Comparison of ENCODE assay signal across 1 cellular context in the genomic region with DNA sequence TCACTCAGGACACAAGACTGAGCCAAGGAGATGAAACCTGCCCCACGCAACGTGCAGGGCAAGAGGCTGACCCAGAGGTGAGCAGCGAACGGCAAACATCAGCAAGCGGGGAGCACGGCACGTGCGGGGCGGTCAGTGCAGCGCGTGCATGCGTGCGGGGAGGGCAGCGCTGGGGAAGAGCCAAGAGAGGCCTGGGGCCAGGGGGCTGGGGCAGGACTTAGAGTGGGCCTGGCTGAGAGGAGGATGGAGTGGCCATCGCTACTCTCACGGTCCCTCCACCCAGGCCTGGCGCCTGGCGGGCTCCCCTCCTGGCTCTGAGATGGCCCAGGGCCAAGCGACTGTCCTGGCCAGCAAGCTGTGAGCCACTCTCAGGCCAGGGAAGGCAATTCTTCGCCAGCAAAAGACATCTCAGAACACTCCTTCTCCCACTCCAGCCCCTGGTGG.
TF ChIP-seq lines count a peak whose summit lies in the region.

No MANE protein-coding gene starts in this region.

TF ChIP-seq in H1, 55 proteins besides CTCF, POLR2A, EP300 and RAD21:
- TF ChIP-seq HDAC6 (IDR thresholded peaks at IDR 0.05; ENCODE audit: low read depth, low read length), result no peak
- TF ChIP-seq BCL11A (IDR thresholded peaks at IDR 0.05; ENCODE audit: low read depth in 2 of 2, low read length in 2 of 2), result no peak
- no peak for TF ChIP-seq ZNF274 (IDR thresholded peaks at IDR 0.05; ENCODE audit: borderline replicate concordance, extremely low read depth, low read length)
- TF ChIP-seq CREB1 (IDR thresholded peaks at IDR 0.05), result no peak
- no peak for TF ChIP-seq BACH1 (IDR thresholded peaks at IDR 0.05; ENCODE audit: low read length)
- no peak for TF ChIP-seq ASH2L (IDR thresholded peaks at IDR 0.05; ENCODE audit: low read length)
- TF ChIP-seq CBX5 (IDR thresholded peaks at IDR 0.05; ENCODE audit: low read depth, low read length), result no peak
- TF ChIP-seq BRCA1 (IDR thresholded peaks at IDR 0.05; ENCODE audit: low read depth, low read length), result no peak
- TF ChIP-seq TCF12 (IDR thresholded peaks at IDR 0.05; ENCODE audit: low read depth, low read length), result no peak
- TF ChIP-seq EGR1 (IDR thresholded peaks at IDR 0.05; ENCODE audit: borderline replicate concordance, low read depth, low read length), result no peak
